23 cellular contexts compared by ENCODE assay signal in genomic region chr14:87687338-87687876, GRCh38.
"Had no signal": no experiment of that assay in that cellular context is flagged by ENCODE, and none has a peak within 500 bp of the region (broad histone marks: within the 10 kb centered on the region; RNA-seq: fewer than 3 reads in every experiment).

No MANE protein-coding gene starts in this region.

- DNase-seq: activated CD4-positive, alpha-beta memory T cell treated with anti-CD3 and anti-CD28 coated beads for 36 hours; activated CD4-positive, alpha-beta T cell treated with anti-CD3 and anti-CD28 coated beads, Interleukin-2, amount 10 ng/mL, durations not matched to agents 7 days and 5 days; activated CD4-positive, CD25-positive, alpha-beta regulatory T cell; activated CD8-positive, alpha-beta memory T cell treated with anti-CD3 and anti-CD28 coated beads for 24 hours; activated gamma-delta T cell; activated naive CD4-positive, alpha-beta T cell treated with anti-CD3 and anti-CD28 coated beads for 36 hours; activated T-cell treated with anti-CD3 and anti-CD28 coated beads for 4 hours; activated T-cell treated with anti-CD3 and anti-CD28 coated beads, Interleukin-2, amount 50 U/mL, for 48 hours; amygdala; brain microvascular endothelial cell; cerebellar nuclear complex; NCI-H1092; NCI-H1417; NCI-H1694; NCI-H2029; NCI-H2107; NCI-H526; NCI-H82; SIG-M5; T-helper 2 cell; T1000 had no signal

- FAIRE-seq: TTC549 had no signal

- ATAC-seq: activated T-helper 17 cell treated with anti-CD3 and anti-CD28 coated beads, Interleukin-2, amount 50 U/mL, for 72 hours had no signal
